ENCODE assay signal across 1 cellular context in the genomic region with DNA sequence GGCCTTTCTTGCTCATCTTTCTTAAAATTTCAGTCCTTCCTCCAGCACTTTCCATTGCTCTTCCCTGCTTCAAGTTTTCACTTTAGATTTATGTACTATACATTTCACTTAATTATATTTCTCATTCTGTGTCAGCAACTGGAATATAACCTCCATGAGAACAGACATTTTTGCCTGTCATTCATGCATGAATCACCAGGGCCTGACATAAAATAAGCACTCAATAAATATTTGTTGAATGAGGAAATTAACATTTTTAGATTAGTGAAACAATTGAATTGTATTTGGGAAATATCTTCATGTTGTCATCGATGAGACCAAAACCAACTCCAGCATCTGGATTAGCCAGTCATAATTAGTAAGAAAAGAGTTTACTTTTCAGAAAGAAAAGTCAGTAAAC.
TF ChIP-seq lines count a peak whose summit lies in the region.

No MANE protein-coding gene starts in this region.

TF ChIP-seq in GM12878, 131 proteins besides CTCF, POLR2A, EP300 and RAD21:
- TF ChIP-seq CBX5 (IDR thresholded peaks at IDR 0.05; ENCODE audit: low read depth) (no peak), EZH2 (IDR thresholded peaks at IDR 0.05; ENCODE audit: borderline replicate concordance, control insufficient read depth, low read depth, low read length) (no peak), ZNF24 (IDR thresholded peaks at IDR 0.05) (no peak), USF2 (IDR thresholded peaks at IDR 0.05; ENCODE audit: borderline replicate concordance, low read depth, low read length) (no peak)
- TF ChIP-seq, protein P1, sequence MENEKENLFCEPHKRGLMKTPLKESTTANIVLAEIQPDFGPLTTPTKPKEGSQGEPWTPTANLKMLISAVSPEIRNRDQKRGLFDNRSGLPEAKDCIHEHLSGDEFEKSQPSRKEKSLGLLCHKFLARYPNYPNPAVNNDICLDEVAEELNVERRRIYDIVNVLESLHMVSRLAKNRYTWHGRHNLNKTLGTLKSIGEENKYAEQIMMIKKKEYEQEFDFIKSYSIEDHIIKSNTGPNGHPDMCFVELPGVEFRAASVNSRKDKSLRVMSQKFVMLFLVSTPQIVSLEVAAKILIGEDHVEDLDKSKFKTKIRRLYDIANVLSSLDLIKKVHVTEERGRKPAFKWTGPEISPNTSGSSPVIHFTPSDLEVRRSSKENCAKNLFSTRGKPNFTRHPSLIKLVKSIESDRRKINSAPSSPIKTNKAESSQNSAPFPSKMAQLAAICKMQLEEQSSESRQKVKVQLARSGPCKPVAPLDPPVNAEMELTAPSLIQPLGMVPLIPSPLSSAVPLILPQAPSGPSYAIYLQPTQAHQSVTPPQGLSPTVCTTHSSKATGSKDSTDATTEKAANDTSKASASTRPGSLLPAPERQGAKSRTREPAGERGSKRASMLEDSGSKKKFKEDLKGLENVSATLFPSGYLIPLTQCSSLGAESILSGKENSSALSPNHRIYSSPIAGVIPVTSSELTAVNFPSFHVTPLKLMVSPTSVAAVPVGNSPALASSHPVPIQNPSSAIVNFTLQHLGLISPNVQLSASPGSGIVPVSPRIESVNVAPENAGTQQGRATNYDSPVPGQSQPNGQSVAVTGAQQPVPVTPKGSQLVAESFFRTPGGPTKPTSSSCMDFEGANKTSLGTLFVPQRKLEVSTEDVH (IDR thresholded peaks at IDR 0.05; ENCODE audit: low read depth, partially characterized antibody), result no peak
TF ChIP-seq in GM12878: peak in this region for 0.
